Comparison of ENCODE assay signal across 11 cellular contexts in the genomic region with DNA sequence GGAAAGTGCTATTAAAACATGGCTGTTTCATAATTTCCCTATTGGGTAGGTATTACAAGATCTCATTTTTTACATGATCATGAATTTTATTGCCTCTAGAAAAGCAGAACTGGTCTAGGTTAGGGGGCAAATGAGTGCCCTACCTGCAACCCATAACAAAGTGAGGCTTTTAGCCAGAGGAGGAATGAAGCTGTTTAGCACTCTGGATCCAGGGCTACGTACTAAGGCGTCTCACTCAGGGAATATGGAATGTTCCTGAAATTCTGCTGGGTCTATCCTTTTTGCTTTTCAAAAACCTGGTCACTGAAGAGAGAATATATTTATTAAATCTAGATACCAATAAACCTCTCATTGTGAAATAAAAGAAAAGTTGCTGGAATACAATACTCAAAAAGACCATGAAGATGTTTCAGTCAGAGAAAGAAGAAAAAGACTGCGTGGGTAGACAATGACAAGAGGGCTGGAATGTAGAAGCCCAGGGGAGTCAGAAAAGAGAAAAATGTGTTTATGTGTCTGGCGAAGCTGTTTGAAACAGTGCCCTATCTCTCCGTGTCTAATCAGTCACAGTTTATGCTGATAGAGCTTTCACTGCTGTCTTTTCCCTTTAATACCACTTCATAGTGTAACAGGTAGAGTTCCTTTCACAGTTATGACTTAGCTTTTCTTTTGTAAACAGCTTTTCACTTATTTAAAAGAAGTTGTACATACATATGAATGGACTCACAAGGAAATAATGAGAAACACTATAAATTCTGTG. TPM values are rescaled to one million over a fixed set of nuclear protein-coding genes. Genes with fewer than 3 reads are reported as not detected.
DNase-seq lines count a peak whose midpoint lies in the region; ATAC-seq and TF ChIP-seq lines count a peak whose summit lies in the region.
"Had no signal": no experiment of that assay in that cellular context is flagged by ENCODE, and none has a peak within 500 bp of the region (broad histone marks: within the 10 kb centered on the region; RNA-seq: fewer than 3 reads in every experiment).

No MANE protein-coding gene starts in this region.

- peak overlapping the region; percentile 95 for H3K27ac Mint-ChIP-seq in progenitor cell of endocrine pancreas
- no peak overlapping the region for H3K27ac Mint-ChIP-seq in activated CD4-positive, alpha-beta T cell treated with anti-CD3 and anti-CD28 coated beads, Interleukin-2, amount 10 ng/mL, durations not matched to agents 24 days and 14 days
- H3K27ac Mint-ChIP-seq: activated CD4-positive, alpha-beta T cell treated with anti-CD3 and anti-CD28 coated beads, Interleukin-2, amount 10 ng/mL, durations not matched to agents 7 days and 5 days; CD14-positive monocyte had no signal

- DNase-seq in DMS79 treated with DMSO at 0.1 percent for 48 hours (lab: John Stamatoyannopoulos, UW) = peak; percentile 71
- peak; percentile 13 for DNase-seq in NCI-H748 treated with DMSO at 0.1 percent for 48 hours (lab: John Stamatoyannopoulos, UW)
- no peak for DNase-seq in foreskin keratinocyte
- DNase-seq in progenitor cell of endocrine pancreas (ENCODE audit: low spot score, unreplicated experiment) = no peak
- DNase-seq in activated gamma-delta T cell treated with Interleukin-2 at 50 U/mL for 16 hours = no peak
- DNase-seq in activated CD4-positive, alpha-beta T cell treated with anti-CD3 and anti-CD28 coated beads, Interleukin-2, amount 10 ng/mL, durations not matched to agents 24 days and 14 days = no peak
- DNase-seq: activated CD4-positive, alpha-beta T cell treated with anti-CD3 and anti-CD28 coated beads, Interleukin-2, amount 10 ng/mL, durations not matched to agents 7 days and 5 days had no signal

- H3K27me3 ChIP-seq in foreskin keratinocyte = no peaks in the 10 kb centered on the region

- TF ChIP-seq CTCF in foreskin keratinocyte (conservative IDR thresholded peaks at IDR 0.05) (no peak), progenitor cell of endocrine pancreas (IDR thresholded peaks at IDR 0.05; ENCODE audit: unreplicated experiment) (no peak)

- H3K4me3 Mint-ChIP-seq in progenitor cell of endocrine pancreas (ENCODE audit: low read depth) = peak overlapping the region; percentile 57
- no peak overlapping the region for H3K4me3 Mint-ChIP-seq in activated CD4-positive, alpha-beta T cell treated with anti-CD3 and anti-CD28 coated beads, Interleukin-2, amount 10 ng/mL, durations not matched to agents 24 days and 14 days
- H3K4me3 Mint-ChIP-seq: activated CD4-positive, alpha-beta T cell treated with anti-CD3 and anti-CD28 coated beads, Interleukin-2, amount 10 ng/mL, durations not matched to agents 7 days and 5 days; CD14-positive monocyte had no signal

- no peaks in the 10 kb centered on the region for H3K27me3 Mint-ChIP-seq in progenitor cell of endocrine pancreas
- H3K27me3 Mint-ChIP-seq in activated CD4-positive, alpha-beta T cell treated with anti-CD3 and anti-CD28 coated beads, Interleukin-2, amount 10 ng/mL, durations not matched to agents 24 days and 14 days = peaks cover 18% of the 10 kb centered on the region

- H3K4me1 Mint-ChIP-seq in progenitor cell of endocrine pancreas (ENCODE audit: low read depth) = peaks cover 66% of the 10 kb centered on the region
- H3K4me1 Mint-ChIP-seq in activated CD4-positive, alpha-beta T cell treated with anti-CD3 and anti-CD28 coated beads, Interleukin-2, amount 10 ng/mL, durations not matched to agents 24 days and 14 days = no peaks in the 10 kb centered on the region
- H3K4me1 Mint-ChIP-seq: activated CD4-positive, alpha-beta T cell treated with anti-CD3 and anti-CD28 coated beads, Interleukin-2, amount 10 ng/mL, durations not matched to agents 7 days and 5 days; CD14-positive monocyte had no signal

- intact Hi-C loops in activated CD4-positive, alpha-beta T cell treated with anti-CD3 and anti-CD28 coated beads, Interleukin-2, amount 10 ng/mL, durations not matched to agents 24 days and 14 days (cut with micrococcal nuclease) = no loop called here

- H3K4me1 ChIP-seq in foreskin keratinocyte = peaks cover 8% of the 10 kb centered on the region

- no peaks in the 10 kb centered on the region for H3K36me3 Mint-ChIP-seq in progenitor cell of endocrine pancreas (ENCODE audit: insufficient read depth)
- H3K36me3 Mint-ChIP-seq in activated CD4-positive, alpha-beta T cell treated with anti-CD3 and anti-CD28 coated beads, Interleukin-2, amount 10 ng/mL, durations not matched to agents 24 days and 14 days (ENCODE audit: low read depth) = no peaks in the 10 kb centered on the region
- H3K36me3 Mint-ChIP-seq: CD14-positive monocyte had no signal

- no peak overlapping the region for H3K27ac ChIP-seq in foreskin keratinocyte

- peaks cover 7% of the 10 kb centered on the region for H3K9me3 Mint-ChIP-seq in progenitor cell of endocrine pancreas (ENCODE audit: low read depth)
- no peaks in the 10 kb centered on the region for H3K9me3 Mint-ChIP-seq in activated CD4-positive, alpha-beta T cell treated with anti-CD3 and anti-CD28 coated beads, Interleukin-2, amount 10 ng/mL, durations not matched to agents 24 days and 14 days
- H3K9me3 Mint-ChIP-seq: activated CD4-positive, alpha-beta T cell treated with anti-CD3 and anti-CD28 coated beads, Interleukin-2, amount 10 ng/mL, durations not matched to agents 7 days and 5 days had no signal

- ATAC-seq in foreskin keratinocyte (peak; percentile 26), HG03571 (IDR thresholded peaks at IDR 0.05; ENCODE audit: unreplicated experiment) (no peak), GM18498 (IDR thresholded peaks at IDR 0.05; ENCODE audit: unreplicated experiment) (no peak)
- ATAC-seq: SK-N-SH treated with all-trans-retinoic acid at 6 μM for 48 hours had no signal

RNA-seq across cellular contexts. Expression of a gene that starts 25.0 kb away (rescaled TPM):
- total RNA-seq in foreskin keratinocyte (3.5 and 4.4 TPM in 2 replicates), progenitor cell of endocrine pancreas (24.2 and 24.6 TPM in 2 replicates)
- polyA plus RNA-seq in foreskin keratinocyte = 0.19 and 0.30 TPM in 2 replicates
- 1.2 and 1.4 TPM in 2 replicates for total RNA-seq in activated CD4-positive, alpha-beta T cell treated with anti-CD3 and anti-CD28 coated beads, Interleukin-2, amount 10 ng/mL, durations not matched to agents 24 days and 14 days
- polyA plus RNA-seq: CD14-positive monocyte had no signal

RNA-seq across cellular contexts. Expression of a gene that starts 33.7 kb away (rescaled TPM):
- total RNA-seq in foreskin keratinocyte (21.4 TPM in 2 replicates), progenitor cell of endocrine pancreas (41.0 and 42.2 TPM in 2 replicates)
- 18.7 and 21.8 TPM in 2 replicates for polyA plus RNA-seq in foreskin keratinocyte
- 29.8 and 32.3 TPM in 2 replicates for total RNA-seq in activated CD4-positive, alpha-beta T cell treated with anti-CD3 and anti-CD28 coated beads, Interleukin-2, amount 10 ng/mL, durations not matched to agents 24 days and 14 days

RNA-seq across cellular contexts. Expression of a gene that starts 50.6 kb away (rescaled TPM):
- 49.4 and 52.0 TPM in 2 replicates for total RNA-seq in foreskin keratinocyte
- polyA plus RNA-seq in foreskin keratinocyte = 21.1 and 21.4 TPM in 2 replicates
- total RNA-seq in progenitor cell of endocrine pancreas = 19.9 and 20.9 TPM in 2 replicates
- total RNA-seq in activated CD4-positive, alpha-beta T cell treated with anti-CD3 and anti-CD28 coated beads, Interleukin-2, amount 10 ng/mL, durations not matched to agents 24 days and 14 days = 25.5 and 27.8 TPM in 2 replicates

Comparison
In these comparisons a context has a peak if more than half of its experiments do, and no peak if none do; other contexts are left out.
1. DNase-seq: peak in DMS79 treated with DMSO at 0.1 percent for 48 hours (single experiment) and NCI-H748 treated with DMSO at 0.1 percent for 48 hours (single experiment); none in foreskin keratinocyte (0 of 2), progenitor cell of endocrine pancreas (single experiment), activated gamma-delta T cell treated with Interleukin-2 at 50 U/mL for 16 hours (single experiment) and activated CD4-positive, alpha-beta T cell treated with anti-CD3 and anti-CD28 coated beads, Interleukin-2, amount 10 ng/mL, durations not matched to agents 24 days and 14 days (single experiment).